Comparison of ENCODE assay signal across 27 cellular contexts in genomic region chr3:128285042-128285924, GRCh38.
DNase-seq lines count a peak whose midpoint lies in the region; ATAC-seq, FAIRE-seq and TF ChIP-seq lines count a peak whose summit lies in the region.
"Had no signal": no experiment of that assay in that cellular context is flagged by ENCODE, and none has a peak within 500 bp of the region (broad histone marks: within the 10 kb centered on the region; RNA-seq: fewer than 3 reads in every experiment).

No MANE protein-coding gene starts in this region.

- in situ Hi-C loops in mammary epithelial cell (cut with MboI; ENCODE audit: low sequenced_read_pairs in 2 of 2) = no loop called here

- CTCF ChIA-PET in mammary epithelial cell (lab: Charles Lee; ENCODE audit: low non-redundant PET) = no interaction called here

- peaks cover 41% of the 10 kb centered on the region for H3K4me1 Mint-ChIP-seq in mesothelial cell of epicardium
- H3K4me1 Mint-ChIP-seq in type B pancreatic cell (ENCODE audit: unreplicated experiment) = peaks cover 37% of the 10 kb centered on the region
- H3K4me1 Mint-ChIP-seq: activated CD4-positive, alpha-beta T cell treated with anti-CD3 and anti-CD28 coated beads, Interleukin-2, amount 10 ng/mL, durations not matched to agents 7 days and 5 days; activated naive CD8-positive, alpha-beta T cell treated with anti-CD3 and anti-CD28 coated beads, Interleukin-2, amount 10 ng/mL, durations not matched to agents 7 days and 5 days; immature natural killer cell had no signal

- intact Hi-C loops in mammary epithelial cell (cut with micrococcal nuclease) = no loop called here

- no peaks in the 10 kb centered on the region for H3K4me1 ChIP-seq in mammary epithelial cell (ENCODE audit: insufficient read depth, low read length)

- DNase-seq in H7 = peak; percentile 23
- DNase-seq in bronchial epithelial cell (ENCODE audit: low read depth) = no peak
- peak in 1 of 2 experiments; percentile 36 for DNase-seq in mesothelial cell of epicardium (ENCODE audit: low spot score in 2 of 2, unreplicated experiment in 2 of 2)
- DNase-seq in type B pancreatic cell (ENCODE audit: extremely low spot score, unreplicated experiment) = peak; percentile 51
- DNase-seq in mammary epithelial cell = no peak
- no peak for DNase-seq in foreskin melanocyte
- DNase-seq: activated CD4-positive, alpha-beta T cell treated with anti-CD3 and anti-CD28 coated beads, Interleukin-2, amount 10 ng/mL, durations not matched to agents 7 days and 5 days; activated effector memory CD4-positive, alpha-beta T cell treated with Interleukin-2 at 50 U/mL for 16 hours; activated naive CD8-positive, alpha-beta T cell treated with anti-CD3 and anti-CD28 coated beads, Interleukin-2, amount 10 ng/mL, durations not matched to agents 7 days and 5 days; CD8-positive, alpha-beta memory T cell; DMS79 treated with DMSO at 0.1 percent for 48 hours; effector CD4-positive, alpha-beta T cell; erythroblast; foreskin fibroblast; immature natural killer cell; KG1; NCI-H1436; NCI-H2107; NCI-H446; SK-N-SH; stimulated activated CD4-positive, alpha-beta T cell treated with anti-CD3 and anti-CD28 coated beads, Interleukin-2, amount 100 ng/mL, for 24 hours had no signal

- H4K20me1 ChIP-seq in mammary epithelial cell (ENCODE audit: insufficient read depth, low read length) = no peaks in the 10 kb centered on the region

- TF ChIP-seq CTCF in bronchial epithelial cell (IDR thresholded peaks at IDR 0.05; ENCODE audit: insufficient read depth, low read length, severe bottlenecking) = no peak
- TF ChIP-seq CTCF in mesothelial cell of epicardium (IDR thresholded peaks at IDR 0.05; ENCODE audit: unreplicated experiment) = no peak
- no peak for TF ChIP-seq CTCF in type B pancreatic cell (conservative IDR thresholded peaks at IDR 0.05)
- no peak for TF ChIP-seq CTCF in mammary epithelial cell (conservative IDR thresholded peaks at IDR 0.05 in 1 of 2, IDR thresholded peaks at IDR 0.05 in 1 of 2; ENCODE audit: extremely low read depth in 1 of 2, insufficient read depth in 1 of 2, low read depth in 1 of 2, low read length in 2 of 2)

- no peak overlapping the region for H2AFZ ChIP-seq in mammary epithelial cell (ENCODE audit: low read depth, low read length)

- BruUV-seq in mammary epithelial cell (replicated peaks; lab: Mats Ljungman, UMichigan) = no TSS peak

- H3K36me3 ChIP-seq in H7 (replicated peaks; ENCODE audit: control insufficient read depth, insufficient read depth, low read length) = no peaks in the 10 kb centered on the region
- H3K36me3 ChIP-seq in bronchial epithelial cell (ENCODE audit: control insufficient read depth, insufficient read depth, low read length) = peaks cover 2% of the 10 kb centered on the region
- H3K36me3 ChIP-seq in mammary epithelial cell (ENCODE audit: insufficient read depth, low read length) = no peaks in the 10 kb centered on the region
- H3K36me3 ChIP-seq: neutrophil, uterus had no signal

- FAIRE-seq in bronchial epithelial cell (lab: Jason Lieb, UNC) = peak; percentile 66
- FAIRE-seq: astrocyte, GM18507 had no signal

- H3K27me3 Mint-ChIP-seq in mesothelial cell of epicardium (ENCODE audit: low read depth) (no peaks in the 10 kb centered on the region), type B pancreatic cell (no peaks in the 10 kb centered on the region)
- H3K27me3 Mint-ChIP-seq: activated CD4-positive, alpha-beta T cell treated with anti-CD3 and anti-CD28 coated beads, Interleukin-2, amount 10 ng/mL, durations not matched to agents 7 days and 5 days; activated naive CD8-positive, alpha-beta T cell treated with anti-CD3 and anti-CD28 coated beads, Interleukin-2, amount 10 ng/mL, durations not matched to agents 7 days and 5 days; CD8-positive, alpha-beta memory T cell had no signal

- dilution Hi-C loops in mammary epithelial cell (cut with HindIII; ENCODE audit: low sequenced_read_pairs) = no loop called here

- H3K36me3 Mint-ChIP-seq in mesothelial cell of epicardium (peaks cover 9% of the 10 kb centered on the region), type B pancreatic cell (peaks cover 8% of the 10 kb centered on the region)

- no peak overlapping the region for H3K27ac ChIP-seq in mammary epithelial cell (ENCODE audit: insufficient read depth, low read depth, low read length)
- H3K27ac ChIP-seq: neutrophil, skin epidermis, uterus had no signal

- no peak overlapping the region for H3K4me3 Mint-ChIP-seq in mesothelial cell of epicardium
- no peak overlapping the region for H3K4me3 Mint-ChIP-seq in type B pancreatic cell
- H3K4me3 Mint-ChIP-seq: activated CD4-positive, alpha-beta T cell treated with anti-CD3 and anti-CD28 coated beads, Interleukin-2, amount 10 ng/mL, durations not matched to agents 7 days and 5 days; activated naive CD8-positive, alpha-beta T cell treated with anti-CD3 and anti-CD28 coated beads, Interleukin-2, amount 10 ng/mL, durations not matched to agents 7 days and 5 days; CD8-positive, alpha-beta memory T cell; immature natural killer cell had no signal

- H3K9ac ChIP-seq in mammary epithelial cell (ENCODE audit: insufficient read depth, low read length) = no peak overlapping the region
- H3K9ac ChIP-seq: SK-N-SH had no signal

- WGBS in mammary epithelial cell (ENCODE audit: low coverage, missing lambda C conversion rate) = 91% methylated on average over 8 of the region's 13 CpGs

- no peak overlapping the region for H3K4me2 ChIP-seq in mammary epithelial cell (ENCODE audit: insufficient read depth, low read depth, low read length)
- H3K4me2 ChIP-seq: SK-N-SH had no signal

- no peaks in the 10 kb centered on the region for H3K9me3 ChIP-seq in mammary epithelial cell (replicated peaks; ENCODE audit: insufficient read depth, low read length)
- H3K9me3 ChIP-seq: neutrophil, SK-N-SH had no signal

- peaks cover 8% of the 10 kb centered on the region for H3K9me3 Mint-ChIP-seq in mesothelial cell of epicardium
- H3K9me3 Mint-ChIP-seq in type B pancreatic cell = no peaks in the 10 kb centered on the region
- H3K9me3 Mint-ChIP-seq: activated naive CD8-positive, alpha-beta T cell treated with anti-CD3 and anti-CD28 coated beads, Interleukin-2, amount 10 ng/mL, durations not matched to agents 7 days and 5 days; immature natural killer cell had no signal

- peak overlapping the region; percentile 27 for H3K27ac Mint-ChIP-seq in mesothelial cell of epicardium
- peak overlapping the region; percentile 80 for H3K27ac Mint-ChIP-seq in type B pancreatic cell
- H3K27ac Mint-ChIP-seq: activated CD4-positive, alpha-beta T cell treated with anti-CD3 and anti-CD28 coated beads, Interleukin-2, amount 10 ng/mL, durations not matched to agents 7 days and 5 days; activated naive CD8-positive, alpha-beta T cell treated with anti-CD3 and anti-CD28 coated beads, Interleukin-2, amount 10 ng/mL, durations not matched to agents 7 days and 5 days had no signal

- H3K27me3 ChIP-seq in H7 (ENCODE audit: control insufficient read depth, insufficient read depth, low read length) (peaks cover 4% of the 10 kb centered on the region; the same call in 1 of the 2 replicates), bronchial epithelial cell (ENCODE audit: control insufficient read depth, insufficient read depth, low read length) (no peaks in the 10 kb centered on the region), mammary epithelial cell (ENCODE audit: insufficient read depth, low read length) (no peaks in the 10 kb centered on the region)
- H3K27me3 ChIP-seq: neutrophil, uterus had no signal

- H3K4me3 ChIP-seq in H7 (ENCODE audit: insufficient read depth, low read depth, low read length) (no peak overlapping the region), bronchial epithelial cell (ENCODE audit: low read depth, low read length) (no peak overlapping the region), mammary epithelial cell (replicated peaks in 1 of 3; ENCODE audit: insufficient read depth in 1 of 3, low read depth in 2 of 3, low read length in 3 of 3) (no peak overlapping the region)
- H3K4me3 ChIP-seq: skin epidermis, uterus had no signal

- no peak for ATAC-seq in HG03354 (IDR thresholded peaks at IDR 0.05; ENCODE audit: poor library complexity, severe bottlenecking, unreplicated experiment)

- H3K79me2 ChIP-seq in mammary epithelial cell (ENCODE audit: insufficient read depth, low read length) = no peaks in the 10 kb centered on the region

Comparison
In these comparisons a context has a peak if more than half of its experiments do, and no peak if none do; other contexts are left out.
1. DNase-seq: peak in H7 (single experiment) and type B pancreatic cell (single experiment); none in bronchial epithelial cell (single experiment), mammary epithelial cell (single experiment) and foreskin melanocyte (single experiment).